In the genomic region with DNA sequence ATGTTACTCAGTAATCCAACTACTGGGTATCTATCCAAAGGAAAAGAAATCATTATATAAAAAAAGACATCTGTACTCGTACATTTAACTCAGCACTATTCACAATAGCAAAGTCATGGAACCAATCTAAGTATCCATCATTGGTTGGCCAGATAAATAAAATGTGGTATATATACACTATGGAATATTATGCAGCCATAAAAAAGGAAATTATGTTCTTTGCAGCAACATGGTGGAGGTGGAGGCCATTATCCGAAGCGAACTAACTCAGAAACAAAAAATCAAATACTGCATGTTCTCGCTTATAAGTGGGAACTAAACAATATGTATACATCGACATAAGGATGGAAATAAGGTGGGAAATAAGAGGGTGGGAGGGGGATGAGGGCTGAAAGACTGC, we compare ENCODE assay signal across 9 cellular contexts. TPM values are rescaled to one million over a fixed set of nuclear protein-coding genes. Genes with fewer than 3 reads are reported as not detected.
"Had no signal": no experiment of that assay in that cellular context is flagged by ENCODE, and none has a peak within 500 bp of the region (broad histone marks: within the 10 kb centered on the region; RNA-seq: fewer than 3 reads in every experiment).

No MANE protein-coding gene starts in this region.

- H3K4me1 Mint-ChIP-seq: IgD-negative memory B cell had no signal

- H3K4me3 Mint-ChIP-seq: IgD-negative memory B cell had no signal

- H3K27me3 Mint-ChIP-seq: IgD-negative memory B cell had no signal

- H3K9ac ChIP-seq: KMS-11 had no signal

- ATAC-seq: HepG2 had no signal

- H3K27ac ChIP-seq: HL-60, KMS-11 had no signal

- H3K4me2 ChIP-seq: KMS-11 had no signal

- H3K36me3 Mint-ChIP-seq: IgD-negative memory B cell had no signal

- H3K27ac Mint-ChIP-seq: IgD-negative memory B cell had no signal

- FAIRE-seq: HepG2, HTR-8/SVneo had no signal

- DNase-seq: IMR-90, KBM-7, KG1 had no signal

RNA-seq across cellular contexts. Expression of a gene that starts 56.2 kb away (rescaled TPM):
- total RNA-seq: HepG2, HT-29, IMR-90 had no signal
- polyA plus RNA-seq: HepG2, IgD-negative memory B cell, IMR-90 had no signal
